In the genomic region with DNA sequence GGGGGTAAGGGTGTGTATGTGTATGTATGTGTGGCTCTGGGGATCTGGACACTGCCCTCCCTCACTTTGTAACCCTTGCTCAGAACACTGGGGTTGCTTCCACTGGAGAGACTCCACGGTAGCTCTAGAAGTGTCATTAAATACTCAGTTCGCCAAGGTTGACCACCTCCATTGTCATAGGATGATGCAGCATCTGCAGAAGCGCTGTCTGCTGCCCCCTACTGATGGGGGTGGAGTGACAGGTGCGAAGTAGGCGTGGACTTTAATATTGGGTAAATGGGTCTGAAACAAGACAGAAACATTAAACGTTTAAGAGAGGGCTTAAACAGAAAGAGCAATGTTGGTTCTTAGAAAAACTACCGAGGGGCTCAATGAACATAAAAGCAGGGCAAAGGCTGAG, we compare ENCODE assay signal across 8 cellular contexts. TPM values are rescaled to one million over a fixed set of nuclear protein-coding genes. Genes with fewer than 3 reads are reported as not detected.
A peak's percentile ranks its signal among the peaks of the same experiment; 100 is the strongest.
DNase-seq lines count a peak whose midpoint lies in the region; ATAC-seq and TF ChIP-seq lines count a peak whose summit lies in the region.

No MANE protein-coding gene starts in this region.

- ATAC-seq in left ventricle myocardium superior = no peak

- no peaks in the 10 kb centered on the region for H3K4me1 Mint-ChIP-seq in type B pancreatic cell (ENCODE audit: unreplicated experiment)

- no peaks in the 10 kb centered on the region for H3K9me3 Mint-ChIP-seq in type B pancreatic cell

- peaks cover 10% of the 10 kb centered on the region for H3K36me3 Mint-ChIP-seq in type B pancreatic cell

- intact Hi-C loops in left ventricle myocardium superior (cut with micrococcal nuclease) = no loop called here
- intact Hi-C loops in colonic mucosa (cut with DNase I) = no loop called here

- H3K9me3 ChIP-seq in right atrium auricular region (no peaks in the 10 kb centered on the region), colonic mucosa (no peaks in the 10 kb centered on the region)

- TF ChIP-seq CTCF in right atrium auricular region (IDR thresholded peaks at IDR 0.05) (no peak), choroid plexus epithelial cell (conservative IDR thresholded peaks at IDR 0.05; ENCODE audit: low read depth, low read length) (peak; percentile 20), type B pancreatic cell (conservative IDR thresholded peaks at IDR 0.05) (peak; percentile 40), colonic mucosa (IDR thresholded peaks at IDR 0.05) (no peak)

- H3K36me3 ChIP-seq in right atrium auricular region (peaks cover 54% of the 10 kb centered on the region), colonic mucosa (peaks cover 7% of the 10 kb centered on the region)

- no peak overlapping the region for H3K9ac ChIP-seq in colonic mucosa (ENCODE audit: low read depth in 2 of 2, low read length in 2 of 2)

- H3K27ac Mint-ChIP-seq in type B pancreatic cell = no peak overlapping the region

- DNase-seq in right atrium auricular region (ENCODE audit: low spot score) (peak; percentile 5), left ventricle myocardium superior (no peak), NCI-H146 treated with DMSO at 0.1 percent for 48 hours (lab: John Stamatoyannopoulos, UW; ENCODE audit: unreplicated experiment) (peak; percentile 17), choroid plexus epithelial cell (ENCODE audit: low read depth) (no peak), type B pancreatic cell (ENCODE audit: extremely low spot score, unreplicated experiment) (no peak), DMS79 (lab: John Stamatoyannopoulos, UW) (no peak), kidney glomerular epithelial cell (lab: John Stamatoyannopoulos, UW) (no peak), colonic mucosa (no peak)

- no peak overlapping the region for H3K4me3 Mint-ChIP-seq in type B pancreatic cell

- H3K27me3 Mint-ChIP-seq in type B pancreatic cell = no peaks in the 10 kb centered on the region

- H3K27me3 ChIP-seq in right atrium auricular region = no peaks in the 10 kb centered on the region
- no peaks in the 10 kb centered on the region for H3K27me3 ChIP-seq in colonic mucosa

- H3K4me1 ChIP-seq in right atrium auricular region (no peaks in the 10 kb centered on the region), colonic mucosa (peaks cover 3% of the 10 kb centered on the region)

- H3K4me3 ChIP-seq in right atrium auricular region = no peak overlapping the region
- H3K4me3 ChIP-seq in choroid plexus epithelial cell (ENCODE audit: low read depth, low read length) = no peak overlapping the region
- H3K4me3 ChIP-seq in colonic mucosa = no peak overlapping the region

- no peak overlapping the region for H3K27ac ChIP-seq in right atrium auricular region
- no peak overlapping the region for H3K27ac ChIP-seq in colonic mucosa

RNA-seq across cellular contexts. Expression of gene STAC2, which starts 35.5 kb away (rescaled TPM):
- 1 to 10 TPM in 1 of 2 donors, under 1 TPM in 1; 0.82 to 2.3 TPM for total RNA-seq in right atrium auricular region
- 0.62 TPM for total RNA-seq in left ventricle myocardium superior
- total RNA-seq in type B pancreatic cell (ENCODE audit: low replicate concordance) = 1.5 TPM in 1 of 2 replicates, not detected in the other
- total RNA-seq in colonic mucosa = under 1 TPM; 0.11 to 0.15 TPM

Comparison
In these comparisons a context has a peak if more than half of its experiments do, and no peak if none do; other contexts are left out.
1. DNase-seq: peak in right atrium auricular region (single experiment) and NCI-H146 treated with DMSO at 0.1 percent for 48 hours (single experiment); none in left ventricle myocardium superior (single experiment), choroid plexus epithelial cell (single experiment), type B pancreatic cell (single experiment), DMS79 (single experiment), kidney glomerular epithelial cell (single experiment) and colonic mucosa (single experiment).
2. CTCF ChIP-seq: peak in choroid plexus epithelial cell (single experiment) and type B pancreatic cell (single experiment); none in right atrium auricular region (0 of 2) and colonic mucosa (single experiment).